Comparison of ENCODE assay signal across 22 cellular contexts in the genomic region with DNA sequence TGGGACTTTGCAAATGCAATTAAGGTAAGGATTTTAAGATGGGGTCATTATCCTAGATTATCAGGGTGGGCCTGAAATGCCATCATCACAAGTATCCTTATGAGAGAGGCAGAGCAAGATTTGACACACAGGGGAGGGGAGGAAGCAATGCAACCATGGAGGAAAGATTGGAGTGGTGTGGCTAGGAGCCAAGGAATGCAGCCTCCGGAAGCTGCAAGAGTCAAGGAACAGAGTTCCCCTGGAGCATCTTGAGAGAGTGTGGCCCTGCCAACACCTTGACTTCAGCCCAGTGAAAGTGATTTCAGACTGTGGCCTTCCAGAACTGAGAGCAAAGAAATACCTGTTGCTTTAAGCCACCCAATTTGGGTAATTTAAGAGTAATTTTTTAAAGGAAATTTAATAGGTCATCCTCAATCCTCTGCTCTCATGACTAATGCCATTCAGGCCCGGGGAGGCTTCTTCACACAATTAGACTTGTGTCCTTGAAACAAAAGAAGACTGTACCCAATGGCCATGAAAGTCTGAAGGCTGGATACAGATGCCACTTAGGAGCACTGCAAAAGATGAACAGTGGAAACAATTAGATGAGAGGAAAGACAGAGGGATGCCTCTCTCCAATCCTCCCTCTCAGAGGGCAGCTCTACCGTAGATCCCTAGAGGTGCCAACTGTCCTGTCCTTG.
DNase-seq lines count a peak whose midpoint lies in the region; ATAC-seq and TF ChIP-seq lines count a peak whose summit lies in the region.
"Had no signal": no experiment of that assay in that cellular context is flagged by ENCODE, and none has a peak within 500 bp of the region (broad histone marks: within the 10 kb centered on the region; RNA-seq: fewer than 3 reads in every experiment).

No MANE protein-coding gene starts in this region.

- H3K9me3 ChIP-seq in A673 (ENCODE audit: low read depth, low read length, poor library complexity, severe bottlenecking) (no peaks in the 10 kb centered on the region), OCI-LY1 (ENCODE audit: low read length) (no peaks in the 10 kb centered on the region)
- H3K9me3 ChIP-seq: breast epithelium, lower lobe of right lung, upper lobe of left lung had no signal

- no peaks in the 10 kb centered on the region for H3F3A ChIP-seq in OCI-LY1 (ENCODE audit: insufficient read depth, low read length)

- no peaks in the 10 kb centered on the region for H3K36me3 Mint-ChIP-seq in CD14-positive monocyte

- H3K9me2 ChIP-seq in OCI-LY1 (ENCODE audit: low read depth, low read length), result no peaks in the 10 kb centered on the region

- H3K4me1 ChIP-seq in A673 (ENCODE audit: insufficient read depth, low read length, poor library complexity, severe bottlenecking) (peaks cover 15% of the 10 kb centered on the region), OCI-LY1 (ENCODE audit: insufficient read depth, low read length, severe bottlenecking) (peaks cover 35% of the 10 kb centered on the region)
- H3K4me1 ChIP-seq: breast epithelium, lower lobe of right lung had no signal

- H3K4me2 ChIP-seq in OCI-LY1 (ENCODE audit: low read length), result no peak overlapping the region

- no peaks in the 10 kb centered on the region for H3K27me3 ChIP-seq in A673 (replicated peaks; ENCODE audit: insufficient read depth, low read depth, low read length, poor library complexity)
- no peaks in the 10 kb centered on the region for H3K27me3 ChIP-seq in OCI-LY1 (ENCODE audit: insufficient read depth, low read length)
- H3K27me3 ChIP-seq: breast epithelium, upper lobe of left lung had no signal

- no peaks in the 10 kb centered on the region for H3K79me2 ChIP-seq in OCI-LY1 (ENCODE audit: insufficient read depth, low read length)

- ATAC-seq in HG03108 (IDR thresholded peaks at IDR 0.05; ENCODE audit: unreplicated experiment) (no peak), HG02798 (IDR thresholded peaks at IDR 0.05; ENCODE audit: poor library complexity, unreplicated experiment) (no peak)
- ATAC-seq: activated CD4-positive, alpha-beta T cell treated with anti-CD3 and anti-CD28 coated beads for 36 hours had no signal

- peak; percentile 22 for DNase-seq in A673 (ENCODE audit: low spot score)
- DNase-seq in COLO829 (ENCODE audit: low spot score), result peak; percentile 87
- DNase-seq in kidney tubule cell (ENCODE audit: low spot score), result peak; percentile 29
- no peak for DNase-seq in CD14-positive monocyte (ENCODE audit: low spot score)
- no peak for DNase-seq in NCI-H2196 treated with DMSO at 0.1 percent for 48 hours (lab: John Stamatoyannopoulos, UW; ENCODE audit: unreplicated experiment)
- DNase-seq: activated CD4-positive, alpha-beta T cell treated with anti-CD3 and anti-CD28 coated beads for 36 hours; activated naive CD4-positive, alpha-beta T cell treated with Interleukin-2 at 50 U/mL for 16 hours; amniotic stem cell; GOT3; IMR-90; lower lobe of right lung; NCI-H1105; NCI-H1930; NCI-H526; nephron progenitor cell; RPMI8226; upper lobe of left lung had no signal

- no peak overlapping the region for H3K27ac Mint-ChIP-seq in CD14-positive monocyte
- H3K27ac Mint-ChIP-seq: activated CD4-positive, alpha-beta T cell treated with anti-CD3 and anti-CD28 coated beads for 36 hours; nephron progenitor cell had no signal

- H3K27me3 Mint-ChIP-seq in CD14-positive monocyte (ENCODE audit: low read depth in 3 of 3), result peaks cover 0 to 4% (median 0%) of the 10 kb centered on the region in 3 donors
- H3K27me3 Mint-ChIP-seq: activated CD4-positive, alpha-beta T cell treated with anti-CD3 and anti-CD28 coated beads for 36 hours had no signal

- no peak overlapping the region for H3K4me3 ChIP-seq in A673 (ENCODE audit: low read depth, low read length, poor library complexity, severe bottlenecking)
- H3K4me3 ChIP-seq in OCI-LY1 (ENCODE audit: low read depth, low read length, poor library complexity, severe bottlenecking), result no peak overlapping the region
- H3K4me3 ChIP-seq: breast epithelium, lower lobe of right lung, SK-N-MC, upper lobe of left lung had no signal

- H3K36me3 ChIP-seq in A673 (ENCODE audit: insufficient read depth, low read length, poor library complexity, severe bottlenecking) (no peaks in the 10 kb centered on the region), OCI-LY1 (ENCODE audit: insufficient read depth, low read length) (peaks cover 1% of the 10 kb centered on the region)
- H3K36me3 ChIP-seq: breast epithelium, lower lobe of right lung, upper lobe of left lung had no signal

- H3K4me1 Mint-ChIP-seq in CD14-positive monocyte, result peaks cover 57% of the 10 kb centered on the region

- TF ChIP-seq CTCF in A673 (conservative IDR thresholded peaks at IDR 0.05; ENCODE audit: low read depth, low read length), result no peak
- no peak for TF ChIP-seq CTCF in OCI-LY1 (IDR thresholded peaks at IDR 0.05; ENCODE audit: low read length)
- no peak for TF ChIP-seq CTCF in CD14-positive monocyte (IDR thresholded peaks at IDR 0.05)

- intact Hi-C loops in A673 (cut with micrococcal nuclease; ENCODE audit: unreplicated experiment) (no loop called here), CD14-positive monocyte (cut with micrococcal nuclease) (no loop called here)

- no peaks in the 10 kb centered on the region for H4K20me1 ChIP-seq in OCI-LY1 (ENCODE audit: insufficient read depth, low read length)

- CTCF ChIA-PET in A673 (lab: Charles Lee), result no interaction called here

- H3K27ac ChIP-seq in A673 (ENCODE audit: low read depth, low read length, poor library complexity, severe bottlenecking) (no peak overlapping the region), OCI-LY1 (ENCODE audit: low read depth, low read length, poor library complexity, severe bottlenecking) (peak overlapping the region; percentile 7)
- H3K27ac ChIP-seq: lower lobe of right lung, SK-N-MC, upper lobe of left lung had no signal

- POLR2A ChIA-PET in A673 (lab: Charles Lee; ENCODE audit: low non-redundant PET), result no interaction called here

- H3K4me3 Mint-ChIP-seq in CD14-positive monocyte, result no peak overlapping the region
- H3K4me3 Mint-ChIP-seq: activated CD4-positive, alpha-beta T cell treated with anti-CD3 and anti-CD28 coated beads for 36 hours; nephron progenitor cell had no signal

- no peaks in the 10 kb centered on the region for H3K9me3 Mint-ChIP-seq in CD14-positive monocyte

- no peak overlapping the region for H2AFZ ChIP-seq in OCI-LY1 (ENCODE audit: low read length)

- H3K9ac ChIP-seq in OCI-LY1 (ENCODE audit: low read length), result no peak overlapping the region

- BruUV-seq in A673 (replicated peaks; lab: Mats Ljungman, UMichigan), result no TSS peak

Comparison
In these comparisons a context has a peak if more than half of its experiments do, and no peak if none do; other contexts are left out.
1. DNase-seq: peak in A673 (single experiment), COLO829 (single experiment) and kidney tubule cell (single experiment); none in CD14-positive monocyte (single experiment) and NCI-H2196 treated with DMSO at 0.1 percent for 48 hours (single experiment).